21 cellular contexts compared by ENCODE assay signal in the genomic region with DNA sequence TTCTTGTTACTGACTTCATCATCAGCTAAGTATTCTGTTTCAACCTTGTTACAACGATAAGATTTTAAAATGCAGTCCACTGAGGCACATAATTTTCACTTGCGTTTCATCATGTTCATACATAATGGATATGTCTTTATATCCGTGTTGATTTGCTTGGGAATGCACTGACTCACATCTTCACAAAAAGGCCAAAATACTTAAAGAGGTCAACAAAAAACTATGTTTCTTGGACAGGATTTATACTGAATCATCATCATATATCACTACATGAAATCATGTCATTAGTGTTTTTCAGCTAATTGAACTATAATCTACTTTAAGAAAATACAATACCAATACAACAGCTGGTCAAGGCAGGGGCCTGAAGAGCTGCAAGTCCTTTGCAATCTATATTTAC.
A peak's percentile ranks its signal among the peaks of the same experiment; 100 is the strongest.
DNase-seq lines count a peak whose midpoint lies in the region; ATAC-seq and TF ChIP-seq lines count a peak whose summit lies in the region.
"Had no signal": no experiment of that assay in that cellular context is flagged by ENCODE, and none has a peak within 500 bp of the region (broad histone marks: within the 10 kb centered on the region; RNA-seq: fewer than 3 reads in every experiment).

No MANE protein-coding gene starts in this region.

- CTCF ChIA-PET in SK-N-SH (lab: Yijun Ruan, JAX) = interaction anchor here (1.3 kb wide), 1 partner anchor 29 kb away, joined by 3 read pairs; no protein-coding TSS in a partner anchor

- TF ChIP-seq CTCF in SK-N-SH (IDR thresholded peaks at IDR 0.05) (no peak), endothelial cell (IDR thresholded peaks at IDR 0.05; ENCODE audit: unreplicated experiment) (no peak)

- no peaks in the 10 kb centered on the region for H3K36me3 ChIP-seq in SK-N-SH (replicated peaks in 1 of 2; ENCODE audit: control insufficient read depth in 1 of 2, insufficient read depth in 2 of 2, low read length in 1 of 2)
- H3K36me3 ChIP-seq: MG63 had no signal

- H3K9me2 ChIP-seq in SK-N-SH = no peaks in the 10 kb centered on the region

- WGBS in SK-N-SH (ENCODE audit: low lambda C conversion rate) = 43% methylated on average over 3 of the region's 3 CpGs

- TF ChIP-seq EP300 in SK-N-SH (IDR thresholded peaks at IDR 0.05; ENCODE audit: borderline replicate concordance in 1 of 2, low read depth in 1 of 2, low read length in 1 of 2) = peak in 1 of 2 experiments; percentile 66; a peak in 1 of 4 replicates

- H4K20me1 ChIP-seq in SK-N-SH (ENCODE audit: insufficient read depth) = no peaks in the 10 kb centered on the region

- POLR2A ChIA-PET in SK-N-SH (lab: Yijun Ruan, JAX) = no interaction called here

- H3K27ac ChIP-seq in SK-N-SH (ENCODE audit: low read depth in 2 of 2, low read length in 1 of 2) = peak overlapping the region in 1 of 2 experiments; percentile 37; a peak in 1 of 4 replicates

- no peaks in the 10 kb centered on the region for H3K27me3 ChIP-seq in SK-N-SH (ENCODE audit: insufficient read depth)
- H3K27me3 ChIP-seq: MG63 had no signal

- H3K9ac ChIP-seq in SK-N-SH = no peak overlapping the region

- no peaks in the 10 kb centered on the region for H3K9me3 Mint-ChIP-seq in endothelial cell (ENCODE audit: unreplicated experiment)

- no peaks in the 10 kb centered on the region for H3K9me3 ChIP-seq in SK-N-SH

- peaks cover 3% of the 10 kb centered on the region for H3K27me3 Mint-ChIP-seq in endothelial cell (ENCODE audit: unreplicated experiment)

- no peak for ATAC-seq in HG02571 (IDR thresholded peaks at IDR 0.05; ENCODE audit: unreplicated experiment)
- ATAC-seq in GM18907 (IDR thresholded peaks at IDR 0.05; ENCODE audit: unreplicated experiment) = no peak
- ATAC-seq: GM23338, HCT116 had no signal

- peak; percentile 48 for DNase-seq in EH (ENCODE audit: low read depth)
- no peak for DNase-seq in SK-N-SH
- DNase-seq in endothelial cell (ENCODE audit: low spot score) = no peak
- peak; percentile 54 for DNase-seq in fibroblast of the conjunctiva (ENCODE audit: low read depth)
- DNase-seq in COLO829 (ENCODE audit: low spot score) = no peak
- DNase-seq in iPS-NIHi7 (ENCODE audit: extremely low spot score) = no peak
- DNase-seq: C1 segment of cervical spinal cord, DMS79, Kasumi-1, MG63, NCI-H1092 treated with DMSO at 0.1 percent for 48 hours, NCI-H187, NCI-H2107, NCI-H510A, NCI-H774, OCI-M1, Right ventricle myocardium superior had no signal

- H3K4me3 ChIP-seq in SK-N-SH (ENCODE audit: low read depth in 2 of 2, low read length in 1 of 2) = no peak overlapping the region
- H3K4me3 ChIP-seq: GM23338, MG63 had no signal

- H3K27ac Mint-ChIP-seq in endothelial cell (ENCODE audit: unreplicated experiment) = peak overlapping the region; percentile 30
- H3K27ac Mint-ChIP-seq: GM23338 had no signal

- no peaks in the 10 kb centered on the region for H3K36me3 Mint-ChIP-seq in endothelial cell (ENCODE audit: low read depth, unreplicated experiment)

- peak overlapping the region; percentile 1; the same call in 1 of the 2 replicates for H3K4me2 ChIP-seq in SK-N-SH
- H3K4me2 ChIP-seq: GM23338 had no signal

- no peak overlapping the region for H3K4me3 Mint-ChIP-seq in endothelial cell (ENCODE audit: unreplicated experiment)
- H3K4me3 Mint-ChIP-seq: GM23338 had no signal

- TF ChIP-seq RAD21 in SK-N-SH (IDR thresholded peaks at IDR 0.05; ENCODE audit: low read length) = no peak

- no peaks in the 10 kb centered on the region for H3K79me2 ChIP-seq in SK-N-SH (ENCODE audit: insufficient read depth)

- H3K4me1 ChIP-seq in SK-N-SH (ENCODE audit: control insufficient read depth in 1 of 2, insufficient read depth in 2 of 2, low read depth in 1 of 2, low read length in 1 of 2) = peaks cover 0 to 17% of the 10 kb centered on the region in 2 experiments; a peak in 2 of 4 replicates

- H3K4me1 Mint-ChIP-seq in endothelial cell (ENCODE audit: unreplicated experiment) = peaks cover 26% of the 10 kb centered on the region

- peaks cover 14% of the 10 kb centered on the region for H3F3A ChIP-seq in SK-N-SH (replicated peaks; ENCODE audit: insufficient read depth)

- no peak overlapping the region for H2AFZ ChIP-seq in SK-N-SH (ENCODE audit: low read depth)
- H2AFZ ChIP-seq: GM23338 had no signal

TF ChIP-seq in SK-N-SH, 30 proteins besides CTCF, POLR2A, EP300 and RAD21 (continues in another document):
- TF ChIP-seq, protein P1, sequence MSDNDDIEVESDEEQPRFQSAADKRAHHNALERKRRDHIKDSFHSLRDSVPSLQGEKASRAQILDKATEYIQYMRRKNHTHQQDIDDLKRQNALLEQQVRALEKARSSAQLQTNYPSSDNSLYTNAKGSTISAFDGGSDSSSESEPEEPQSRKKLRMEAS (IDR thresholded peaks at IDR 0.05; ENCODE audit: low read depth) = no peak
- TF ChIP-seq JUND (IDR thresholded peaks at IDR 0.05) (peak; percentile 72), POLR2AphosphoS5 (IDR thresholded peaks at IDR 0.05; ENCODE audit: low read depth, low read length) (no peak), FOXJ3 (CRISPR knock-in tag; IDR thresholded peaks at IDR 0.05) (no peak), SIN3A (IDR thresholded peaks at IDR 0.05; ENCODE audit: borderline replicate concordance, low read depth, low read length) (no peak), NRF1 (IDR thresholded peaks at IDR 0.05; ENCODE audit: low read depth, low read length) (no peak), TEAD4 (IDR thresholded peaks at IDR 0.05; ENCODE audit: borderline replicate concordance, insufficient read depth) (peak; percentile 60; the same call in 1 of the 2 replicates), YY1 (IDR thresholded peaks at IDR 0.05; ENCODE audit: low read depth) (no peak), FOSL2 (IDR thresholded peaks at IDR 0.05; ENCODE audit: borderline replicate concordance, low read depth) (peak; percentile 66), RXRA (IDR thresholded peaks at IDR 0.05; ENCODE audit: borderline replicate concordance, low read depth) (no peak), RCOR1 (IDR thresholded peaks at IDR 0.05; ENCODE audit: low read length) (no peak), RFX5 (IDR thresholded peaks at IDR 0.05; ENCODE audit: low read length) (no peak), NFIC (IDR thresholded peaks at IDR 0.05; ENCODE audit: borderline replicate concordance) (peak; percentile 52; the same call in 1 of the 2 replicates), GATA2 (CRISPR knock-in tag; IDR thresholded peaks at IDR 0.05) (no peak)
- TF ChIP-seq, protein P2, sequence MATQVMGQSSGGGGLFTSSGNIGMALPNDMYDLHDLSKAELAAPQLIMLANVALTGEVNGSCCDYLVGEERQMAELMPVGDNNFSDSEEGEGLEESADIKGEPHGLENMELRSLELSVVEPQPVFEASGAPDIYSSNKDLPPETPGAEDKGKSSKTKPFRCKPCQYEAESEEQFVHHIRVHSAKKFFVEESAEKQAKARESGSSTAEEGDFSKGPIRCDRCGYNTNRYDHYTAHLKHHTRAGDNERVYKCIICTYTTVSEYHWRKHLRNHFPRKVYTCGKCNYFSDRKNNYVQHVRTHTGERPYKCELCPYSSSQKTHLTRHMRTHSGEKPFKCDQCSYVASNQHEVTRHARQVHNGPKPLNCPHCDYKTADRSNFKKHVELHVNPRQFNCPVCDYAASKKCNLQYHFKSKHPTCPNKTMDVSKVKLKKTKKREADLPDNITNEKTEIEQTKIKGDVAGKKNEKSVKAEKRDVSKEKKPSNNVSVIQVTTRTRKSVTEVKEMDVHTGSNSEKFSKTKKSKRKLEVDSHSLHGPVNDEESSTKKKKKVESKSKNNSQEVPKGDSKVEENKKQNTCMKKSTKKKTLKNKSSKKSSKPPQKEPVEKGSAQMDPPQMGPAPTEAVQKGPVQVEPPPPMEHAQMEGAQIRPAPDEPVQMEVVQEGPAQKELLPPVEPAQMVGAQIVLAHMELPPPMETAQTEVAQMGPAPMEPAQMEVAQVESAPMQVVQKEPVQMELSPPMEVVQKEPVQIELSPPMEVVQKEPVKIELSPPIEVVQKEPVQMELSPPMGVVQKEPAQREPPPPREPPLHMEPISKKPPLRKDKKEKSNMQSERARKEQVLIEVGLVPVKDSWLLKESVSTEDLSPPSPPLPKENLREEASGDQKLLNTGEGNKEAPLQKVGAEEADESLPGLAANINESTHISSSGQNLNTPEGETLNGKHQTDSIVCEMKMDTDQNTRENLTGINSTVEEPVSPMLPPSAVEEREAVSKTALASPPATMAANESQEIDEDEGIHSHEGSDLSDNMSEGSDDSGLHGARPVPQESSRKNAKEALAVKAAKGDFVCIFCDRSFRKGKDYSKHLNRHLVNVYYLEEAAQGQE (IDR thresholded peaks at IDR 0.05; ENCODE audit: low read depth, low read length) = no peak
- TF ChIP-seq, protein P3, sequence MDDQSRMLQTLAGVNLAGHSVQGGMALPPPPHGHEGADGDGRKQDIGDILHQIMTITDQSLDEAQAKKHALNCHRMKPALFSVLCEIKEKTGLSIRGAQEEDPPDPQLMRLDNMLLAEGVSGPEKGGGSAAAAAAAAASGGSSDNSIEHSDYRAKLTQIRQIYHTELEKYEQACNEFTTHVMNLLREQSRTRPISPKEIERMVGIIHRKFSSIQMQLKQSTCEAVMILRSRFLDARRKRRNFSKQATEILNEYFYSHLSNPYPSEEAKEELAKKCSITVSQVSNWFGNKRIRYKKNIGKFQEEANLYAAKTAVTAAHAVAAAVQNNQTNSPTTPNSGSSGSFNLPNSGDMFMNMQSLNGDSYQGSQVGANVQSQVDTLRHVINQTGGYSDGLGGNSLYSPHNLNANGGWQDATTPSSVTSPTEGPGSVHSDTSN (IDR thresholded peaks at IDR 0.05) = peak; percentile 74
- TF ChIP-seq, protein P4, sequence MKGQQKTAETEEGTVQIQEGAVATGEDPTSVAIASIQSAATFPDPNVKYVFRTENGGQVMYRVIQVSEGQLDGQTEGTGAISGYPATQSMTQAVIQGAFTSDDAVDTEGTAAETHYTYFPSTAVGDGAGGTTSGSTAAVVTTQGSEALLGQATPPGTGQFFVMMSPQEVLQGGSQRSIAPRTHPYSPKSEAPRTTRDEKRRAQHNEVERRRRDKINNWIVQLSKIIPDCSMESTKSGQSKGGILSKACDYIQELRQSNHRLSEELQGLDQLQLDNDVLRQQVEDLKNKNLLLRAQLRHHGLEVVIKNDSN (IDR thresholded peaks at IDR 0.05; ENCODE audit: borderline replicate concordance, low read depth) = no peak

Comparison
In these comparisons a context has a peak if more than half of its experiments do, and no peak if none do; other contexts are left out.
1. DNase-seq: peak in EH (single experiment) and fibroblast of the conjunctiva (single experiment); none in SK-N-SH (single experiment), endothelial cell (single experiment), COLO829 (single experiment) and iPS-NIHi7 (single experiment).